ENCODE assay signal across 32 cellular contexts in genomic region chr20:47718398-47718797, GRCh38.
"Had no signal": no experiment of that assay in that cellular context is flagged by ENCODE, and none has a peak within 500 bp of the region (broad histone marks: within the 10 kb centered on the region; RNA-seq: fewer than 3 reads in every experiment).

No MANE protein-coding gene starts in this region.

- H3K4me1 ChIP-seq: foreskin keratinocyte, gastrocnemius medialis had no signal

- ATAC-seq: activated CD4-positive, alpha-beta T cell treated with anti-CD3 and anti-CD28 coated beads for 36 hours; activated CD4-positive, CD25-positive, alpha-beta regulatory T cell treated with anti-CD3 and anti-CD28 coated beads, Interleukin-2, amount 50 U/mL, for 24 hours; activated T-helper 17 cell treated with anti-CD3 and anti-CD28 coated beads, Interleukin-2, amount 50 U/mL, for 72 hours; esophagus mucosa; foreskin keratinocyte; gastrocnemius medialis; T-helper 17 cell had no signal

- H3K27me3 ChIP-seq: brain microvascular endothelial cell, foreskin keratinocyte, gastrocnemius medialis, heart left ventricle had no signal

- H3K27ac Mint-ChIP-seq: activated B cell treated with CpG ODN at 0.5 μM for 24 hours; activated CD4-positive, alpha-beta memory T cell treated with anti-CD3 and anti-CD28 coated beads, Interleukin-2, amount 10 ng/mL, durations not matched to agents 7 days and 5 days; activated CD4-positive, alpha-beta T cell treated with anti-CD3 and anti-CD28 coated beads for 36 hours; activated CD4-positive, alpha-beta T cell treated with anti-CD3 and anti-CD28 coated beads, Interleukin-2, amount 10 ng/mL, durations not matched to agents 7 days and 5 days; activated naive CD8-positive, alpha-beta T cell; activated T-cell treated with anti-CD3 and anti-CD28 coated beads, Interleukin-2, amount 50 U/mL, for 24 hours; activated T-helper 17 cell treated with anti-CD3 and anti-CD28 coated beads, Interleukin-2, amount 50 U/mL, for 72 hours; endodermal cell; T-helper 17 cell; T-helper 2 cell treated with Interferon-gamma antibody and Interleukin-4, amounts not matched to agents 5 μg/mL and 100 μg/mL, for 36 hours had no signal

- H3K27ac ChIP-seq: brain microvascular endothelial cell, dorsolateral prefrontal cortex, foreskin keratinocyte, gastrocnemius medialis, heart left ventricle, WERI-Rb-1 had no signal

- H3K36me3 ChIP-seq: brain microvascular endothelial cell, gastrocnemius medialis, heart left ventricle, WERI-Rb-1 had no signal

- H3K4me3 Mint-ChIP-seq: activated B cell treated with CpG ODN at 0.5 μM for 24 hours; activated CD4-positive, alpha-beta memory T cell treated with anti-CD3 and anti-CD28 coated beads, Interleukin-2, amount 10 ng/mL, durations not matched to agents 7 days and 5 days; activated CD4-positive, alpha-beta T cell treated with anti-CD3 and anti-CD28 coated beads for 36 hours; activated CD4-positive, alpha-beta T cell treated with anti-CD3 and anti-CD28 coated beads, Interleukin-2, amount 10 ng/mL, durations not matched to agents 7 days and 5 days; activated naive CD8-positive, alpha-beta T cell; activated T-cell treated with anti-CD3 and anti-CD28 coated beads, Interleukin-2, amount 50 U/mL, for 24 hours; activated T-helper 17 cell treated with anti-CD3 and anti-CD28 coated beads, Interleukin-2, amount 50 U/mL, for 72 hours; central memory CD8-positive, alpha-beta T cell; endodermal cell; T-helper 17 cell; T-helper 2 cell treated with Interferon-gamma antibody and Interleukin-4, amounts not matched to agents 5 μg/mL and 100 μg/mL, for 36 hours had no signal

- H3K4me1 Mint-ChIP-seq: activated CD4-positive, alpha-beta T cell treated with anti-CD3 and anti-CD28 coated beads for 36 hours; activated T-helper 17 cell treated with anti-CD3 and anti-CD28 coated beads, Interleukin-2, amount 50 U/mL, for 72 hours; central memory CD8-positive, alpha-beta T cell; T-helper 17 cell had no signal

- DNase-seq: activated B cell treated with CpG ODN at 0.5 μM for 24 hours; activated CD4-positive, alpha-beta memory T cell treated with anti-CD3 and anti-CD28 coated beads, Interleukin-2, amount 10 ng/mL, durations not matched to agents 7 days and 5 days; activated CD4-positive, alpha-beta T cell treated with anti-CD3 and anti-CD28 coated beads for 36 hours; activated CD4-positive, alpha-beta T cell treated with anti-CD3 and anti-CD28 coated beads, Interleukin-2, amount 10 ng/mL, durations not matched to agents 7 days and 5 days; activated CD4-positive, alpha-beta T cell treated with anti-CD3 and anti-CD28 coated beads, Interleukin-2, amount 50 U/mL, for 4 hours; activated CD8-positive, alpha-beta memory T cell treated with anti-CD3 and anti-CD28 coated beads, Interleukin-2, amount 50 U/mL, for 48 hours; activated effector memory CD4-positive, alpha-beta T cell treated with Interleukin-2 at 50 U/mL for 16 hours; activated gamma-delta T cell treated with Interleukin-2 at 50 U/mL for 16 hours; activated naive CD4-positive, alpha-beta T cell treated with anti-CD3 and anti-CD28 coated beads, Interleukin-2, amount 50 U/mL, for 16 hours; activated naive CD4-positive, alpha-beta T cell treated with Interleukin-2 at 50 U/mL for 16 hours; activated T-cell treated with anti-CD3 and anti-CD28 coated beads for 4 hours; activated T-cell treated with anti-CD3 and anti-CD28 coated beads, Interleukin-2, amount 50 U/mL, for 24 hours; amniotic stem cell; anterior cingulate cortex; brain microvascular endothelial cell; dorsolateral prefrontal cortex; effector memory CD4-positive, alpha-beta T cell; endodermal cell; foreskin keratinocyte; gastrocnemius medialis; glutamatergic neuron; heart left ventricle; T-helper 1 cell; T-helper 17 cell; T1000; WERI-Rb-1 had no signal

- H3K9me3 Mint-ChIP-seq: activated B cell treated with CpG ODN at 0.5 μM for 24 hours; activated CD4-positive, alpha-beta memory T cell treated with anti-CD3 and anti-CD28 coated beads, Interleukin-2, amount 10 ng/mL, durations not matched to agents 7 days and 5 days; activated CD4-positive, alpha-beta T cell treated with anti-CD3 and anti-CD28 coated beads, Interleukin-2, amount 10 ng/mL, durations not matched to agents 7 days and 5 days; activated T-cell treated with anti-CD3 and anti-CD28 coated beads, Interleukin-2, amount 50 U/mL, for 24 hours; activated T-helper 17 cell treated with anti-CD3 and anti-CD28 coated beads, Interleukin-2, amount 50 U/mL, for 72 hours; central memory CD8-positive, alpha-beta T cell; T-helper 2 cell treated with Interferon-gamma antibody and Interleukin-4, amounts not matched to agents 5 μg/mL and 100 μg/mL, for 36 hours had no signal

- H3K36me3 Mint-ChIP-seq: activated naive CD8-positive, alpha-beta T cell had no signal

- H3K4me3 ChIP-seq: dorsolateral prefrontal cortex, gastrocnemius medialis, heart left ventricle had no signal

- H3K9me3 ChIP-seq: gastrocnemius medialis, heart left ventricle had no signal
